Comparison of ENCODE assay signal across 8 cellular contexts in genomic region chr13:113863511-113864302, GRCh38. TPM values are rescaled to one million over a fixed set of nuclear protein-coding genes. Genes with fewer than 3 reads are reported as not detected.
A peak's percentile ranks its signal among the peaks of the same experiment; 100 is the strongest.
DNase-seq lines count a peak whose midpoint lies in the region; ATAC-seq and TF ChIP-seq lines count a peak whose summit lies in the region.

Gene GAS6 (minus strand): TSS chr13:113864076. CDS start chr13:113863920, 156 bp downstream.

- H3K27me3 ChIP-seq in CD4-positive, alpha-beta T cell (ENCODE audit: control insufficient read depth, insufficient read depth, low read length): peaks cover 37% of the 10 kb centered on the region
- H3K27me3 ChIP-seq in endodermal cell (ENCODE audit: control insufficient read depth, insufficient read depth, low read length, poor library complexity, severe bottlenecking) (peaks cover 28% of the 10 kb centered on the region), mesendoderm (ENCODE audit: insufficient read depth, low read length, poor library complexity) (peaks cover 8% of the 10 kb centered on the region), thoracic aorta (replicated peaks; ENCODE audit: insufficient read depth) (no peaks in the 10 kb centered on the region)

- no peak within 1 kb of the TSS for H3K4ac ChIP-seq in mesendoderm (ENCODE audit: low read depth, low read length)

- H3K27me3 Mint-ChIP-seq in CD4-positive, alpha-beta T cell: peaks cover 60% of the 10 kb centered on the region
- peaks cover 26% of the 10 kb centered on the region for H3K27me3 Mint-ChIP-seq in endodermal cell (ENCODE audit: insufficient read depth)

- no peaks in the 10 kb centered on the region for H3K79me2 ChIP-seq in mesendoderm (ENCODE audit: control insufficient read depth, insufficient read depth, low read length)

- H3K27ac Mint-ChIP-seq in CD4-positive, alpha-beta T cell: no peak within 1 kb of the TSS
- H3K27ac Mint-ChIP-seq in endodermal cell: no peak within 1 kb of the TSS

- H3K18ac ChIP-seq in mesendoderm (ENCODE audit: low read length): peak within 1 kb of the TSS; percentile 15

- H4K5ac ChIP-seq in mesendoderm (ENCODE audit: low read length): no peak within 1 kb of the TSS

- H3K36me3 Mint-ChIP-seq in CD4-positive, alpha-beta T cell (ENCODE audit: low read depth): no peaks in the 10 kb centered on the region
- no peaks in the 10 kb centered on the region for H3K36me3 Mint-ChIP-seq in endodermal cell (ENCODE audit: low read depth)

- no peak within 1 kb of the TSS for H3K23ac ChIP-seq in mesendoderm (ENCODE audit: low read length)

- H3K4me3 ChIP-seq in endodermal cell (ENCODE audit: low read length) (peak within 1 kb of the TSS; percentile 82), mesendoderm (ENCODE audit: low read length) (peak within 1 kb of the TSS; percentile 41), thoracic aorta (peak within 1 kb of the TSS; percentile 85)

- H3K4me3 Mint-ChIP-seq in CD4-positive, alpha-beta T cell: peak within 1 kb of the TSS; percentile 74
- H3K4me3 Mint-ChIP-seq in endodermal cell: peak within 1 kb of the TSS; percentile 65

- DNase-seq in CD4-positive, alpha-beta T cell: peak in 1 of 10 experiments; percentile 22
- DNase-seq in HEK293T (ENCODE audit: extremely low spot score) (peak; percentile 22), T1000 (lab: John Stamatoyannopoulos, UW) (peak; percentile 44), endodermal cell (peak; percentile 78), mesendoderm (peak; percentile 40), thoracic aorta (ENCODE audit: low spot score) (no peak)

- POLR2A ChIA-PET in CD4-positive, alpha-beta T cell (lab: Charles Lee): no interaction called here
- POLR2A ChIA-PET in HEK293T (lab: Yijun Ruan, JAX): no interaction called here

- peak; percentile 54 for ATAC-seq in CD4-positive, alpha-beta T cell (ENCODE audit: poor library complexity)
- peak; percentile 53 for ATAC-seq in thoracic aorta (ENCODE audit: insufficient number of reproducible peaks, low FRiP score, low read depth)
- ATAC-seq in GM21381 (IDR thresholded peaks at IDR 0.05; ENCODE audit: unreplicated experiment): no peak
- no peak for ATAC-seq in HG03097 (IDR thresholded peaks at IDR 0.05; ENCODE audit: low FRiP score, unreplicated experiment)

- peaks cover 3% of the 10 kb centered on the region for H3K79me1 ChIP-seq in mesendoderm (ENCODE audit: low read length)

- no peak within 1 kb of the TSS for H2BK5ac ChIP-seq in mesendoderm (ENCODE audit: low read length)

- H3K9me3 Mint-ChIP-seq in CD4-positive, alpha-beta T cell: no peaks in the 10 kb centered on the region
- H3K9me3 Mint-ChIP-seq in endodermal cell: no peaks in the 10 kb centered on the region

- H3K56ac ChIP-seq in mesendoderm (ENCODE audit: low read length): peak within 1 kb of the TSS; percentile 85

- H3K36me3 ChIP-seq in endodermal cell (ENCODE audit: control insufficient read depth, insufficient read depth, low read length) (peaks cover under 1% of the 10 kb centered on the region), mesendoderm (ENCODE audit: control insufficient read depth, insufficient read depth, low read length) (no peaks in the 10 kb centered on the region), thoracic aorta (peaks cover 3% of the 10 kb centered on the region)

- TF ChIP-seq CTCF in CD4-positive, alpha-beta T cell (IDR thresholded peaks at IDR 0.05): no peak
- TF ChIP-seq CTCF in endodermal cell (conservative IDR thresholded peaks at IDR 0.05) (peak; percentile 41), thoracic aorta (IDR thresholded peaks at IDR 0.05) (no peak)

- 0% methylated on average over 7 to 118 of the region's 118 CpGs for whole genome bisulfite sequencing in endodermal cell (ENCODE audit: insufficient coverage in 1 of 2, insufficient read length in 1 of 2), 2 experiments
- WGBS in mesendoderm (ENCODE audit: extremely low coverage, insufficient coverage, low lambda C conversion rate): no CpG with 5 or more reads among the region's 118 CpGs

- H2BK120ac ChIP-seq in mesendoderm (ENCODE audit: low read depth, low read length): peak within 1 kb of the TSS; percentile 36

- H2AK5ac ChIP-seq in mesendoderm (ENCODE audit: low read length): no peak within 1 kb of the TSS

- peaks cover 12% of the 10 kb centered on the region for H3K4me1 Mint-ChIP-seq in CD4-positive, alpha-beta T cell (ENCODE audit: low read depth)
- peaks cover 45% of the 10 kb centered on the region for H3K4me1 Mint-ChIP-seq in endodermal cell

- peaks cover 19% of the 10 kb centered on the region for H3K4me1 ChIP-seq in endodermal cell (ENCODE audit: control insufficient read depth, insufficient read depth, low read length)
- H3K4me1 ChIP-seq in mesendoderm (ENCODE audit: control insufficient read depth, low read depth, low read length): peaks cover 16% of the 10 kb centered on the region
- H3K4me1 ChIP-seq in thoracic aorta (ENCODE audit: control insufficient read depth in 1 of 2, low read depth in 2 of 2): peaks cover 18 to 36% of the 10 kb centered on the region in 2 donors

- H2BK15ac ChIP-seq in mesendoderm (replicated peaks; ENCODE audit: low read depth): no peak within 1 kb of the TSS

- peak within 1 kb of the TSS; percentile 39 for H3K9ac ChIP-seq in endodermal cell (ENCODE audit: extremely low read depth, low read length, poor library complexity, severe bottlenecking)
- H3K9ac ChIP-seq in mesendoderm (ENCODE audit: low read length): peak within 1 kb of the TSS; percentile 76

- intact Hi-C loops in CD4-positive, alpha-beta T cell (cut with DNase I, micrococcal nuclease): no loop called here

- H4K8ac ChIP-seq in mesendoderm (ENCODE audit: low read depth, low read length): no peak within 1 kb of the TSS

- peak within 1 kb of the TSS; percentile 84 for H3K4me2 ChIP-seq in mesendoderm (ENCODE audit: low read length)

- CTCF ChIA-PET in CD4-positive, alpha-beta T cell (lab: Charles Lee): no interaction called here
- CTCF ChIA-PET in HEK293T (lab: Yijun Ruan, JAX): no interaction called here

- H3K9me3 ChIP-seq in CD4-positive, alpha-beta T cell (ENCODE audit: control insufficient read depth, low read length): no peaks in the 10 kb centered on the region
- H3K9me3 ChIP-seq in endodermal cell (ENCODE audit: control insufficient read depth, low read length): no peaks in the 10 kb centered on the region
- no peaks in the 10 kb centered on the region for H3K9me3 ChIP-seq in thoracic aorta

- no peak within 1 kb of the TSS for H3K27ac ChIP-seq in CD4-positive, alpha-beta T cell (ENCODE audit: low read depth, low read length)
- H3K27ac ChIP-seq in endodermal cell (ENCODE audit: low read depth, low read length) (no peak within 1 kb of the TSS), mesendoderm (ENCODE audit: low read depth, low read length) (peak within 1 kb of the TSS; percentile 38), thoracic aorta (peak within 1 kb of the TSS; percentile 93 to 94)

TF ChIP-seq in HEK293T, 16 proteins besides CTCF, POLR2A, EP300 and RAD21:
- TF ChIP-seq ZNF384 (IDR thresholded peaks at IDR 0.05) (no peak), L3MBTL2 (conservative IDR thresholded peaks at IDR 0.05) (no peak; the same call in 1 of the 2 replicates), BHLHE40 (IDR thresholded peaks at IDR 0.05; ENCODE audit: borderline replicate concordance) (no peak), LEF1 (IDR thresholded peaks at IDR 0.05; ENCODE audit: borderline replicate concordance) (no peak), ELF4 (IDR thresholded peaks at IDR 0.05) (no peak), FOXK2 (IDR thresholded peaks at IDR 0.05) (no peak), HDGF (IDR thresholded peaks at IDR 0.05; ENCODE audit: borderline replicate concordance) (no peak), ARNT (IDR thresholded peaks at IDR 0.05) (no peak), SUZ12 (IDR thresholded peaks at IDR 0.05) (no peak), TARDBP (IDR thresholded peaks at IDR 0.05) (no peak), FOXA1 (IDR thresholded peaks at IDR 0.05) (no peak), FOXM1 (IDR thresholded peaks at IDR 0.05; ENCODE audit: borderline replicate concordance) (no peak), NFRKB (IDR thresholded peaks at IDR 0.05) (no peak), SP1 (IDR thresholded peaks at IDR 0.05) (no peak), PKNOX1 (IDR thresholded peaks at IDR 0.05) (no peak), CTBP1 (IDR thresholded peaks at IDR 0.05; ENCODE audit: borderline replicate concordance) (no peak)

RNA-seq across cellular contexts. Expression of gene GAS6, which starts in this region (rescaled TPM):
- total RNA-seq in CD4-positive, alpha-beta T cell: 1 to 10 TPM in 1 of 2 experiments, under 1 TPM in 1; 0.52 to 1.0 TPM
- total RNA-seq in endodermal cell (10 to 100 TPM; 45.7 to 49.6 TPM), thoracic aorta (1,000 to 10,000 TPM in 1 of 2 donors, 100 to 1,000 TPM in 1; 854 to 1,319 TPM)
- 24.8 TPM for polyA plus RNA-seq in endodermal cell (2013, experiment 1 of 2)
- 23.0 TPM for polyA plus RNA-seq in endodermal cell (2013, experiment 2 of 2)
- polyA plus RNA-seq in mesendoderm (2013, experiment 1 of 2): 3.6 TPM
- polyA plus RNA-seq in mesendoderm (2013, experiment 2 of 2): 3.8 TPM

Comparison
In these comparisons a context has a peak if more than half of its experiments do, and no peak if none do; other contexts are left out.
1. RNA of gene GAS6 (total RNA-seq): 854 to 1,319 TPM in thoracic aorta and 45.7 to 49.6 TPM in endodermal cell; 0.52 to 1.0 TPM in CD4-positive, alpha-beta T cell; every median in the first group is over 10 times any median in the second.
2. RNA of gene GAS6 (total RNA-seq): 854 to 1,319 TPM in thoracic aorta; 45.7 to 49.6 TPM in endodermal cell; every median in the first group is over 10 times any median in the second.
3. ATAC-seq: peak in CD4-positive, alpha-beta T cell (single experiment) and thoracic aorta (single experiment); none in GM21381 (single experiment) and HG03097 (single experiment).
4. H3K27ac ChIP-seq: peak in mesendoderm (single experiment) and thoracic aorta (2 of 2); none in CD4-positive, alpha-beta T cell (single experiment) and endodermal cell (single experiment).
5. Peak in every context shown above with its lines, with median percentiles within 50 percentile points of each other: H3K4me3 ChIP-seq.